ENCODE assay signal across 22 cellular contexts in the genomic region with DNA sequence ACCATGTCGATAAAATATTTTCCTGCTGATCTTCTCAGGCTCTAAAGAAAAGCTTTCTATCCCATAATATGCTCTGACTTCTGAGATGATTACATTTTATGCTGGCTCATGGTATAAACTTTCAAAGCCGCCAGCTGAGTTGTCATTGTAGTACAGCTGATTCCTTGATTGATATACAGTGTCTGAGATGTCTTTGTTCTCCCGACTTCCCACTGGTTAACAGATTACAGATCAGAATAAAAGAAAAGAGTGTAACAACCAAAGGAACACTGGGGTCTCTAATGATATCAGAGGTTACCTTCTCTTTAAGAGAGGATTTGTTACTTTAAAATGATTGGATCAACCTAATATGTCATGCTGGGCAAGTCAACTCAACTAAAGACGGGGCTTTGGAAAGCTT.
"Had no signal": no experiment of that assay in that cellular context is flagged by ENCODE, and none has a peak within 500 bp of the region (broad histone marks: within the 10 kb centered on the region; RNA-seq: fewer than 3 reads in every experiment).

No MANE protein-coding gene starts in this region.

- H3K4me1 ChIP-seq: left lung, parathyroid adenoma, right lobe of liver, suprapubic skin, transverse colon, upper lobe of right lung, uterus had no signal

- DNase-seq: dermis blood vessel endothelial cell; effector memory CD8-positive, alpha-beta T cell; head of caudate nucleus; kidney; left lung; mammary epithelial cell; naive thymus-derived CD8-positive, alpha-beta T cell; nephron progenitor cell; right lobe of liver; small intestine; stimulated activated CD4-positive, alpha-beta T cell treated with anti-CD3 and anti-CD28 coated beads, Interleukin-15, amount 100 ng/mL, for 24 hours; stimulated activated CD4-positive, alpha-beta T cell treated with anti-CD3 and anti-CD28 coated beads, Interleukin-2, amount 100 ng/mL, for 48 hours; stimulated activated CD8-positive, alpha-beta memory T cell treated with anti-CD3 and anti-CD28 coated beads, Interleukin-4, amount 100 ng/mL, for 48 hours; stimulated activated naive CD4-positive, alpha-beta T cell; stimulated activated naive CD8-positive, alpha-beta T cell treated with anti-CD3 and anti-CD28 coated beads, Interleukin-15, amount 100 ng/mL, for 72 hours; transverse colon; upper lobe of right lung; uterus had no signal

- H3K36me3 ChIP-seq: left lung, right lobe of liver, suprapubic skin, transverse colon, upper lobe of right lung, uterus had no signal

- H3K36me3 Mint-ChIP-seq: naive thymus-derived CD8-positive, alpha-beta T cell had no signal

- H3K79me2 ChIP-seq: parathyroid adenoma had no signal

- H3K4me1 Mint-ChIP-seq: naive thymus-derived CD8-positive, alpha-beta T cell; stimulated activated naive CD8-positive, alpha-beta T cell treated with anti-CD3 and anti-CD28 coated beads, Interleukin-15, amount 100 ng/mL, for 72 hours had no signal

- H3K27me3 Mint-ChIP-seq: effector memory CD8-positive, alpha-beta T cell; naive thymus-derived CD8-positive, alpha-beta T cell; progenitor cell of endocrine pancreas; stimulated activated naive CD8-positive, alpha-beta T cell treated with anti-CD3 and anti-CD28 coated beads, Interleukin-15, amount 100 ng/mL, for 72 hours had no signal

- H3K9ac ChIP-seq: parathyroid adenoma had no signal

- H3K27me3 ChIP-seq: left lung, right lobe of liver, suprapubic skin, transverse colon, upper lobe of right lung, uterus had no signal

- H3K9me3 Mint-ChIP-seq: nephron progenitor cell had no signal

- H3K4me3 ChIP-seq: coronary artery, left lung, right lobe of liver, suprapubic skin, transverse colon, upper lobe of right lung, uterus had no signal

- H3K27ac ChIP-seq: coronary artery, left lung, parathyroid adenoma, right lobe of liver, suprapubic skin, transverse colon, upper lobe of right lung, uterus had no signal

- H3K27ac Mint-ChIP-seq: effector memory CD8-positive, alpha-beta T cell; naive thymus-derived CD8-positive, alpha-beta T cell; nephron progenitor cell; progenitor cell of endocrine pancreas; stimulated activated naive CD8-positive, alpha-beta T cell treated with anti-CD3 and anti-CD28 coated beads, Interleukin-15, amount 100 ng/mL, for 72 hours had no signal

- H2AFZ ChIP-seq: parathyroid adenoma had no signal

- H3K9me3 ChIP-seq: left lung, right lobe of liver, suprapubic skin, transverse colon, upper lobe of right lung, uterus had no signal

- H3K4me3 Mint-ChIP-seq: effector memory CD8-positive, alpha-beta T cell; naive thymus-derived CD8-positive, alpha-beta T cell; nephron progenitor cell; stimulated activated naive CD8-positive, alpha-beta T cell treated with anti-CD3 and anti-CD28 coated beads, Interleukin-15, amount 100 ng/mL, for 72 hours had no signal
